7 cellular contexts compared by ENCODE assay signal in the genomic region with DNA sequence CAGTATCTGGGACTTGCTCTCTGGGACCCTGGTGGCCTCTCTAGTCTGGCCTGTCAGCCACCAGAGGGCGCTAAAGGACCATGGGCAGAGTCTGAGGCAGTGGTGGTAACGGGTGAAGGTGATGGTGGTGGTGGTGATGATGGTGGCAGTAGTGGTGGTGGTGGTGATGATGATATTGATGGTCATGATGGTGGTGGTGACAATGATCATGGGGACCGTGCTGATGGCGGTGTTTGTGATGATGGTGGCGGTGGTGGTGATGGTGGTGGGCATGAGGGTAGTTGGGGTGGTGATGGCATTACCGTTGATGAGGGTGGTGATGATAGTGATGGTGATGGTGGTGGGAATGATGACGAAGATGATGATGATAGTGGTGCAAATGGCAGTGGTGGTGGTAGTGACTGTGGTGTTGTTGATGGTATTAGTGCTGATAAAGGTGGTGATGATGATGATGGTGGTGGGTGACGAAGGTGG. TPM values are rescaled to one million over a fixed set of nuclear protein-coding genes. Genes with fewer than 3 reads are reported as not detected.
A peak's percentile ranks its signal among the peaks of the same experiment; 100 is the strongest.
DNase-seq lines count a peak whose midpoint lies in the region; TF ChIP-seq lines count a peak whose summit lies in the region.

No MANE protein-coding gene starts in this region.

- POLR2A ChIA-PET in activated CD4-positive, alpha-beta memory T cell treated with anti-CD3 and anti-CD28 coated beads for 36 hours (lab: Charles Lee) = interaction anchor here (1.2 kb wide), 1 partner anchor 104 kb away, joined by 3 read pairs; no protein-coding TSS in a partner anchor

- peak; percentile 74 for TF ChIP-seq CTCF in GM13976 (IDR thresholded peaks at IDR 0.05; ENCODE audit: borderline replicate concordance, control extremely low read depth, extremely low read depth, insufficient read depth, missing control alignments)

- H3K4me3 Mint-ChIP-seq in activated CD4-positive, alpha-beta memory T cell treated with anti-CD3 and anti-CD28 coated beads for 36 hours = no peak overlapping the region

- no peaks in the 10 kb centered on the region for H3K4me1 ChIP-seq in mesendoderm (ENCODE audit: control insufficient read depth, low read depth, low read length)

- no peak overlapping the region for H3K4me2 ChIP-seq in mesendoderm (ENCODE audit: low read length)

- H3K23ac ChIP-seq in mesendoderm (ENCODE audit: low read length) = no peak overlapping the region

- H3K9me3 Mint-ChIP-seq in activated CD4-positive, alpha-beta memory T cell treated with anti-CD3 and anti-CD28 coated beads for 36 hours = peaks cover 2% of the 10 kb centered on the region

- H2AK5ac ChIP-seq in mesendoderm (ENCODE audit: low read length) = no peak overlapping the region

- H2BK5ac ChIP-seq in mesendoderm (ENCODE audit: low read length) = no peak overlapping the region

- peak; percentile 83 for DNase-seq in GM13976 (ENCODE audit: low spot score)
- peak; percentile 12 for DNase-seq in NCI-H2029 treated with DMSO at 0.1 percent for 48 hours (lab: John Stamatoyannopoulos, UW)
- peak; percentile 87 for DNase-seq in activated CD4-positive, alpha-beta memory T cell treated with anti-CD3 and anti-CD28 coated beads for 36 hours
- DNase-seq in effector CD4-positive, alpha-beta T cell = peak; percentile 92
- DNase-seq in mesendoderm = peak; percentile 66
- DNase-seq in stimulated activated CD8-positive, alpha-beta memory T cell treated with anti-CD3 and anti-CD28 coated beads, Interleukin-4, amount 100 ng/mL, for 4 hours (ENCODE audit: low read depth in 2 of 2, low spot score in 1 of 2) = peak; percentile 57 to 87
- no peak for DNase-seq in mesenteric fat pad (ENCODE audit: low spot score)

- no peak overlapping the region for H3K9ac ChIP-seq in mesendoderm (ENCODE audit: low read length)

- no peak overlapping the region for H4K8ac ChIP-seq in mesendoderm (ENCODE audit: low read depth, low read length)

- no peak overlapping the region for H2BK15ac ChIP-seq in mesendoderm (replicated peaks; ENCODE audit: low read depth)

- CTCF ChIA-PET in activated CD4-positive, alpha-beta memory T cell treated with anti-CD3 and anti-CD28 coated beads for 36 hours (lab: Charles Lee) = interaction anchor here (0.7 to 7.3 kb wide), 6 partner anchors 100 to 464 kb away, joined by 3 to 121 read pairs (median 6); no protein-coding TSS in a partner anchor

- H3K27me3 ChIP-seq in mesendoderm (ENCODE audit: insufficient read depth, low read length, poor library complexity) = no peaks in the 10 kb centered on the region

- intact Hi-C loops in activated CD4-positive, alpha-beta memory T cell treated with anti-CD3 and anti-CD28 coated beads for 36 hours (cut with micrococcal nuclease) = loop anchor here (1.0 to 2.0 kb wide), 2 partner anchors 103 to 464 kb away; no protein-coding TSS in a partner anchor

- H3K79me1 ChIP-seq in mesendoderm (ENCODE audit: low read length) = no peaks in the 10 kb centered on the region

- no peak overlapping the region for H3K18ac ChIP-seq in mesendoderm (ENCODE audit: low read length)

- H3K4me3 ChIP-seq in mesendoderm (ENCODE audit: low read length) = no peak overlapping the region

- H3K27me3 Mint-ChIP-seq in activated CD4-positive, alpha-beta memory T cell treated with anti-CD3 and anti-CD28 coated beads for 36 hours = no peaks in the 10 kb centered on the region

- H3K79me2 ChIP-seq in mesendoderm (ENCODE audit: control insufficient read depth, insufficient read depth, low read length) = no peaks in the 10 kb centered on the region

- no peaks in the 10 kb centered on the region for H3K36me3 Mint-ChIP-seq in activated CD4-positive, alpha-beta memory T cell treated with anti-CD3 and anti-CD28 coated beads for 36 hours

- in situ Hi-C loops in GM13976 (cut with MboI; ENCODE audit: low sequenced_read_pairs, unreplicated experiment) = loop anchor here (10.0 kb wide), 1 partner anchor 224 kb away; no protein-coding TSS in a partner anchor

- no peak overlapping the region for H3K56ac ChIP-seq in mesendoderm (ENCODE audit: low read length)

- H3K27ac ChIP-seq in mesendoderm (ENCODE audit: low read depth, low read length) = no peak overlapping the region

- WGBS in mesendoderm (ENCODE audit: extremely low coverage, insufficient coverage, low lambda C conversion rate) = no CpG with 5 or more reads among the region's 8 CpGs

- no peak overlapping the region for H3K27ac Mint-ChIP-seq in activated CD4-positive, alpha-beta memory T cell treated with anti-CD3 and anti-CD28 coated beads for 36 hours

- H3K4ac ChIP-seq in mesendoderm (ENCODE audit: low read depth, low read length) = no peak overlapping the region

- H3K4me1 Mint-ChIP-seq in activated CD4-positive, alpha-beta memory T cell treated with anti-CD3 and anti-CD28 coated beads for 36 hours (ENCODE audit: low read depth) = no peaks in the 10 kb centered on the region

- H4K5ac ChIP-seq in mesendoderm (ENCODE audit: low read length) = no peak overlapping the region

- no peak overlapping the region for H2BK120ac ChIP-seq in mesendoderm (ENCODE audit: low read depth, low read length)

- H3K36me3 ChIP-seq in mesendoderm (ENCODE audit: control insufficient read depth, insufficient read depth, low read length) = no peaks in the 10 kb centered on the region

RNA-seq across cellular contexts. Expression of gene TRPM5, which starts 16.0 kb away (rescaled TPM):
- total RNA-seq in activated CD4-positive, alpha-beta memory T cell treated with anti-CD3 and anti-CD28 coated beads for 36 hours = not detected
- 0.01 TPM for polyA plus RNA-seq in mesendoderm (2013, experiment 1 of 2)
- not detected for polyA plus RNA-seq in mesendoderm (2013, experiment 2 of 2)
- not detected for total RNA-seq in mesenteric fat pad

RNA-seq across cellular contexts. Expression of gene KCNQ1, which starts 16.4 kb away (rescaled TPM):
- total RNA-seq in activated CD4-positive, alpha-beta memory T cell treated with anti-CD3 and anti-CD28 coated beads for 36 hours = 10 to 100 TPM; 10.7 to 10.8 TPM
- 0.28 TPM for polyA plus RNA-seq in mesendoderm (2013, experiment 1 of 2)
- polyA plus RNA-seq in mesendoderm (2013, experiment 2 of 2) = 0.46 TPM
- 10.7 TPM for total RNA-seq in mesenteric fat pad

RNA-seq across cellular contexts. Expression of gene TSSC4, which starts 27.8 kb away (rescaled TPM):
- total RNA-seq in activated CD4-positive, alpha-beta memory T cell treated with anti-CD3 and anti-CD28 coated beads for 36 hours = 10 to 100 TPM; 33.8 to 40.2 TPM
- polyA plus RNA-seq in mesendoderm (2013, experiment 1 of 2) = 66.6 TPM
- polyA plus RNA-seq in mesendoderm (2013, experiment 2 of 2) = 66.0 TPM
- total RNA-seq in mesenteric fat pad = 55.2 TPM

RNA-seq across cellular contexts. Expression of gene CD81, which starts 51.2 kb away (rescaled TPM):
- total RNA-seq in activated CD4-positive, alpha-beta memory T cell treated with anti-CD3 and anti-CD28 coated beads for 36 hours = 100 to 1,000 TPM; 177 to 178 TPM
- 187 TPM for polyA plus RNA-seq in mesendoderm (2013, experiment 1 of 2)
- polyA plus RNA-seq in mesendoderm (2013, experiment 2 of 2) = 191 TPM
- 723 TPM for total RNA-seq in mesenteric fat pad
